1 cellular context compared by ENCODE assay signal in genomic region chr3:149566296-149566945, GRCh38.
TF ChIP-seq lines count a peak whose summit lies in the region.

No MANE protein-coding gene starts in this region.

TF ChIP-seq in IMR-90, 13 proteins besides CTCF, POLR2A, EP300 and RAD21 (continued from another document):
- TF ChIP-seq FOS (IDR thresholded peaks at IDR 0.05; ENCODE audit: low read depth, low read length) (no peak), MAFK (IDR thresholded peaks at IDR 0.05; ENCODE audit: low read depth, low read length) (no peak), NFE2L2 (IDR thresholded peaks at IDR 0.05; ENCODE audit: low read depth, low read length) (no peak), CEBPB (IDR thresholded peaks at IDR 0.05; ENCODE audit: low read depth, low read length) (no peak)
